1 cellular context compared by ENCODE assay signal in the genomic region with DNA sequence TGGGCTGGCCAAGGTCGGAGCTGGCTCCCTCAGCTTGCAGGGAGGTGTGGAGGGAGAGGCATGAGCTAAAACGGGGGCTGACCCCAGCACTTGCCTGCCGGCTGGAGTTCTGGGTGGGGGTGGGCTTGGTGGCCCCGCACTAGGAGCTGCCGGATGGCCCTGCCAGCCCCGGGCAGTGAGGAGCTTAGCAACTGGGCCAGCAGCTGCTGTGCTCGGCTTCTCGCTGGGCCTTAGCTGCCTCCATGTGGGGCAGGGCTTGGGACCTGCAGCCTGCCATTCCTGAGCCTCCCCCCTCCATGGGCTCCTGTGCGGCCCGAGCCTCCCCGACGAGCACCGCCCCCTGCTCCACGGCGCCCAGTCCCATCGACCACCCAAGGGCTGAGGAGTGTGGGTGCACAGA. TPM values are rescaled to one million over a fixed set of nuclear protein-coding genes. Genes with fewer than 3 reads are reported as not detected.
"Had no signal": no experiment of that assay in that cellular context is flagged by ENCODE, and none has a peak within 500 bp of the region (broad histone marks: within the 10 kb centered on the region; RNA-seq: fewer than 3 reads in every experiment).

No MANE protein-coding gene starts in this region.

RNA-seq across cellular contexts. Expression of gene ALDH3B1, which starts 46.9 kb away (rescaled TPM):
- total RNA-seq: foreskin keratinocyte had no signal
